ENCODE assay signal across 23 cellular contexts in genomic region chr13:111973186-111974064, GRCh38.
DNase-seq lines count a peak whose midpoint lies in the region; ATAC-seq and TF ChIP-seq lines count a peak whose summit lies in the region.
"Had no signal": no experiment of that assay in that cellular context is flagged by ENCODE, and none has a peak within 500 bp of the region (broad histone marks: within the 10 kb centered on the region; RNA-seq: fewer than 3 reads in every experiment).

No MANE protein-coding gene starts in this region.

- no peak overlapping the region for H3K4me3 ChIP-seq in right cardiac atrium (ENCODE audit: low read length)
- H3K4me3 ChIP-seq: A549, HAP-1 had no signal

- H3K27ac Mint-ChIP-seq in WTC11 (peak overlapping the region; percentile 57; the same call in 1 of the 2 replicates), nephron progenitor cell (no peak overlapping the region)
- H3K27ac Mint-ChIP-seq: activated CD8-positive, alpha-beta T cell treated with anti-CD3 and anti-CD28 coated beads for 36 hours; B cell had no signal

- TF ChIP-seq CTCF in WTC11 (IDR thresholded peaks at IDR 0.05) (no peak), nephron progenitor cell (IDR thresholded peaks at IDR 0.05) (no peak)

- H3K27ac ChIP-seq in right cardiac atrium (ENCODE audit: low read length): no peak overlapping the region
- H3K27ac ChIP-seq: A549, heart right ventricle had no signal

- ATAC-seq in WTC11 (peak; percentile 65), right cardiac atrium (no peak)
- ATAC-seq: A549; activated CD8-positive, alpha-beta T cell treated with anti-CD3 and anti-CD28 coated beads for 36 hours; left colon; naive thymus-derived CD8-positive, alpha-beta T cell had no signal

- intact Hi-C loops in right cardiac atrium (cut with DNase I): no loop called here

- POLR2A ChIA-PET in WTC11 (lab: Charles Lee): interaction anchor here (0.5 kb wide), 1 partner anchor 358 kb away, joined by 3 read pairs; no protein-coding TSS in a partner anchor

- peaks cover 10% of the 10 kb centered on the region; the same call in 1 of the 2 replicates for H3K36me3 Mint-ChIP-seq in WTC11
- H3K36me3 Mint-ChIP-seq in nephron progenitor cell (ENCODE audit: low read depth): no peaks in the 10 kb centered on the region
- H3K36me3 Mint-ChIP-seq: naive thymus-derived CD8-positive, alpha-beta T cell had no signal

- peak; percentile 81 for DNase-seq in NCI-H2227 (lab: John Stamatoyannopoulos, UW; ENCODE audit: unreplicated experiment)
- no peak for DNase-seq in WTC11 (ENCODE audit: low spot score)
- no peak for DNase-seq in nephron progenitor cell
- no peak for DNase-seq in Ammon's horn (ENCODE audit: low spot score)
- no peak for DNase-seq in NCI-H1417 treated with DMSO at 0.1 percent for 48 hours (lab: John Stamatoyannopoulos, UW)
- DNase-seq in GOT3 (lab: John Stamatoyannopoulos, UW): no peak
- no peak for DNase-seq in right cardiac atrium
- DNase-seq: activated CD4-positive, alpha-beta T cell treated with anti-CD3 and anti-CD28 coated beads for 1 hour; activated CD8-positive, alpha-beta T cell treated with anti-CD3 and anti-CD28 coated beads for 36 hours; activated effector memory CD4-positive, alpha-beta T cell treated with Interleukin-2 at 50 U/mL for 16 hours; effector CD4-positive, alpha-beta T cell; erythroblast; foreskin fibroblast; heart right ventricle; left colon; naive thymus-derived CD8-positive, alpha-beta T cell; NCI-H187 treated with DMSO at 0.1 percent for 48 hours; stimulated activated CD8-positive, alpha-beta memory T cell treated with anti-CD3 and anti-CD28 coated beads, Interleukin-4, amount 100 ng/mL, for 48 hours; trophoblast cell had no signal

- no peaks in the 10 kb centered on the region for H3K27me3 ChIP-seq in right cardiac atrium (ENCODE audit: control insufficient read depth, insufficient read depth)

- H3K36me3 ChIP-seq in ES-I3 (ENCODE audit: insufficient read depth, low read length): no peaks in the 10 kb centered on the region
- H3K36me3 ChIP-seq: HAP-1, heart right ventricle had no signal

- H3K4me3 Mint-ChIP-seq in WTC11 (no peak overlapping the region), nephron progenitor cell (peak overlapping the region; percentile 56)
- H3K4me3 Mint-ChIP-seq: activated CD8-positive, alpha-beta T cell treated with anti-CD3 and anti-CD28 coated beads for 36 hours; B cell; naive thymus-derived CD8-positive, alpha-beta T cell had no signal

- peaks cover 10% of the 10 kb centered on the region; the same call in 1 of the 2 replicates for H3K4me1 ChIP-seq in ES-I3 (ENCODE audit: insufficient read depth, low read length)
- no peaks in the 10 kb centered on the region for H3K4me1 ChIP-seq in right cardiac atrium (ENCODE audit: control insufficient read depth, insufficient read depth, low read length)
- H3K4me1 ChIP-seq: A549, HAP-1 had no signal

- H3K9me3 ChIP-seq in ES-I3 (ENCODE audit: control insufficient read depth, insufficient read depth, low read length) (no peaks in the 10 kb centered on the region), right cardiac atrium (ENCODE audit: control insufficient read depth, low read length) (no peaks in the 10 kb centered on the region)
- H3K9me3 ChIP-seq: A549 had no signal

- H3K9me3 Mint-ChIP-seq in WTC11 (peaks cover 15% of the 10 kb centered on the region), nephron progenitor cell (peaks cover 9% of the 10 kb centered on the region)

- 32% methylated on average over 25 of the region's 25 CpGs for whole genome bisulfite sequencing in right cardiac atrium

- H3K4me1 Mint-ChIP-seq in WTC11: peaks cover 29% of the 10 kb centered on the region
- peaks cover 33% of the 10 kb centered on the region for H3K4me1 Mint-ChIP-seq in nephron progenitor cell
- H3K4me1 Mint-ChIP-seq: B cell had no signal

- H3K9ac ChIP-seq in ES-I3 (ENCODE audit: low read depth, low read length): peak overlapping the region; percentile 2; the same call in 1 of the 2 replicates

- H3K27me3 Mint-ChIP-seq in WTC11 (ENCODE audit: low read depth): peaks cover 13% of the 10 kb centered on the region
- H3K27me3 Mint-ChIP-seq in nephron progenitor cell (ENCODE audit: low read depth, poor library complexity): peaks cover 57% of the 10 kb centered on the region

- CTCF ChIA-PET in WTC11 (lab: Charles Lee): no interaction called here

TF ChIP-seq in WTC11, 78 proteins besides CTCF, POLR2A, EP300 and RAD21:
- TF ChIP-seq ESRRA (CRISPR knock-in tag; IDR thresholded peaks at IDR 0.05; ENCODE audit: borderline replicate concordance) (no peak), SMAD4 (CRISPR knock-in tag; IDR thresholded peaks at IDR 0.05) (no peak), JAZF1 (CRISPR knock-in tag; IDR thresholded peaks at IDR 0.05) (no peak), USF2 (CRISPR knock-in tag; IDR thresholded peaks at IDR 0.05) (no peak)
